In genomic region chr22:39255449-39256185, GRCh38 we compare ENCODE assay signal across 1 cellular context.
TF ChIP-seq lines count a peak whose summit lies in the region.

No MANE protein-coding gene starts in this region.

TF ChIP-seq in HCT116, 20 proteins besides CTCF, POLR2A, EP300 and RAD21 (continued from another document):
- TF ChIP-seq, protein P1, sequence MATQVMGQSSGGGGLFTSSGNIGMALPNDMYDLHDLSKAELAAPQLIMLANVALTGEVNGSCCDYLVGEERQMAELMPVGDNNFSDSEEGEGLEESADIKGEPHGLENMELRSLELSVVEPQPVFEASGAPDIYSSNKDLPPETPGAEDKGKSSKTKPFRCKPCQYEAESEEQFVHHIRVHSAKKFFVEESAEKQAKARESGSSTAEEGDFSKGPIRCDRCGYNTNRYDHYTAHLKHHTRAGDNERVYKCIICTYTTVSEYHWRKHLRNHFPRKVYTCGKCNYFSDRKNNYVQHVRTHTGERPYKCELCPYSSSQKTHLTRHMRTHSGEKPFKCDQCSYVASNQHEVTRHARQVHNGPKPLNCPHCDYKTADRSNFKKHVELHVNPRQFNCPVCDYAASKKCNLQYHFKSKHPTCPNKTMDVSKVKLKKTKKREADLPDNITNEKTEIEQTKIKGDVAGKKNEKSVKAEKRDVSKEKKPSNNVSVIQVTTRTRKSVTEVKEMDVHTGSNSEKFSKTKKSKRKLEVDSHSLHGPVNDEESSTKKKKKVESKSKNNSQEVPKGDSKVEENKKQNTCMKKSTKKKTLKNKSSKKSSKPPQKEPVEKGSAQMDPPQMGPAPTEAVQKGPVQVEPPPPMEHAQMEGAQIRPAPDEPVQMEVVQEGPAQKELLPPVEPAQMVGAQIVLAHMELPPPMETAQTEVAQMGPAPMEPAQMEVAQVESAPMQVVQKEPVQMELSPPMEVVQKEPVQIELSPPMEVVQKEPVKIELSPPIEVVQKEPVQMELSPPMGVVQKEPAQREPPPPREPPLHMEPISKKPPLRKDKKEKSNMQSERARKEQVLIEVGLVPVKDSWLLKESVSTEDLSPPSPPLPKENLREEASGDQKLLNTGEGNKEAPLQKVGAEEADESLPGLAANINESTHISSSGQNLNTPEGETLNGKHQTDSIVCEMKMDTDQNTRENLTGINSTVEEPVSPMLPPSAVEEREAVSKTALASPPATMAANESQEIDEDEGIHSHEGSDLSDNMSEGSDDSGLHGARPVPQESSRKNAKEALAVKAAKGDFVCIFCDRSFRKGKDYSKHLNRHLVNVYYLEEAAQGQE (IDR thresholded peaks at IDR 0.05; ENCODE audit: low read depth): no peak
- TF ChIP-seq TCF7L2 (IDR thresholded peaks at IDR 0.05; ENCODE audit: borderline replicate concordance, extremely low read depth, insufficient read depth, insufficient read length) (no peak), SRF (IDR thresholded peaks at IDR 0.05; ENCODE audit: low read depth) (no peak), CBX3 (IDR thresholded peaks at IDR 0.05; ENCODE audit: low read depth) (no peak), YY1 (IDR thresholded peaks at IDR 0.05; ENCODE audit: extremely low read depth, insufficient replicate concordance, low read depth, low read length) (no peak)
- TF ChIP-seq, protein P2, sequence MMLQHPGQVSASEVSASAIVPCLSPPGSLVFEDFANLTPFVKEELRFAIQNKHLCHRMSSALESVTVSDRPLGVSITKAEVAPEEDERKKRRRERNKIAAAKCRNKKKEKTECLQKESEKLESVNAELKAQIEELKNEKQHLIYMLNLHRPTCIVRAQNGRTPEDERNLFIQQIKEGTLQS (IDR thresholded peaks at IDR 0.05): no peak
